ENCODE assay signal across 1 cellular context in the genomic region with DNA sequence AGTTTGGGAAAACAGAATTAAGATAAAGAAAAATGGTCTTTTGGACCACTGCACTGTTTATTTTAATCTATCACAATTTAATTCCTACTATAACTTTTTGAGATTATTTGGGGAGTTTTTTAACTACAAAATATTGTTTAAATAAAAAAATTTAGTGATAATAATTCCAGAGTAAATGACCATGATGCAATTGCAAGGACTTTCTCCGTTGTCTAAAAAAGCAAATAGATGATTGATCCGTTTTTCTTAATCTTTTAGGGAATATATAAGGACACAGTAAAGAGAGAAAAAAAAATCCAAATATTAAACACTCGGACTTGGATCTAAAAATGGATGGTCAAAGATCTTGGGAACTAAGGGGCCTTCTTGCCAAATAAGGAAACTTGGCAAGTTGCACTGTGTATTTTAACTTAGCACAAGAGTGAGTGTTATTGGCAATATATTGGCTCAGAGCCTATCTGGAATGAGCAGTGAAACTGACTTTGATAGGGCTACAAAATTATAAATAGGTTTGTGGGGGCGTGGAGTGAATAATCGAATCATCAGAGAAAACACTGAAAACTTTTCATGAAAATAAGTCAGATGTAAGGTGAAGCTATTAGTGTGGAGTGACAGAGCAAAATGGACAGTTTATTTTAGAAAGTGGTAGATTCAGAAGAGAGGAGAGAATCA.
TF ChIP-seq lines count a peak whose summit lies in the region.

No MANE protein-coding gene starts in this region.

TF ChIP-seq in K562, 482 proteins besides CTCF, POLR2A, EP300 and RAD21 (continued from another document):
- TF ChIP-seq POU5F1 (IDR thresholded peaks at IDR 0.05; ENCODE audit: borderline replicate concordance, low read depth, low read length, partially characterized antibody) (no peak), PHF20 (IDR thresholded peaks at IDR 0.05; ENCODE audit: partially characterized antibody) (no peak), ZNF224 (CRISPR knock-in tag; IDR thresholded peaks at IDR 0.05) (no peak), NFYB (IDR thresholded peaks at IDR 0.05; ENCODE audit: extremely low read depth, insufficient read length) (no peak), ZNF830 (CRISPR knock-in tag; IDR thresholded peaks at IDR 0.05) (no peak), BRD4 (IDR thresholded peaks at IDR 0.05) (no peak), CBFA2T3 (IDR thresholded peaks at IDR 0.05) (peak; percentile 54), SIN3B (IDR thresholded peaks at IDR 0.05; ENCODE audit: low read depth) (no peak), PTBP1 (IDR thresholded peaks at IDR 0.05; ENCODE audit: low read depth, low read length) (no peak), CEBPB (tag; IDR thresholded peaks at IDR 0.05) (0 out of 2 replicates have a peak, but pooled peaks have one; percentile 35)
